23 cellular contexts compared by ENCODE assay signal in genomic region chr12:84787253-84787652, GRCh38.
"Had no signal": no experiment of that assay in that cellular context is flagged by ENCODE, and none has a peak within 500 bp of the region (broad histone marks: within the 10 kb centered on the region; RNA-seq: fewer than 3 reads in every experiment).

No MANE protein-coding gene starts in this region.

- H3K4me3 ChIP-seq: colonic mucosa, coronary artery, dorsolateral prefrontal cortex, esophagus muscularis mucosa, esophagus squamous epithelium, gastrocnemius medialis, gastroesophageal sphincter, heart left ventricle, heart right ventricle had no signal

- H3K4me1 ChIP-seq: colonic mucosa, esophagus muscularis mucosa, esophagus squamous epithelium, gastrocnemius medialis, gastroesophageal sphincter, heart left ventricle, heart right ventricle had no signal

- ATAC-seq: effector memory CD8-positive, alpha-beta T cell; esophagus mucosa; foreskin keratinocyte; gastrocnemius medialis; gastroesophageal sphincter; heart left ventricle; heart right ventricle had no signal

- H3K9me3 ChIP-seq: colonic mucosa, esophagus muscularis mucosa, esophagus squamous epithelium, gastrocnemius medialis, gastroesophageal sphincter, heart left ventricle, heart right ventricle had no signal

- DNase-seq: colonic mucosa; cortex of kidney; dermis blood vessel endothelial cell; dorsolateral prefrontal cortex; effector CD4-positive, alpha-beta T cell; effector CD8-positive, alpha-beta T cell; effector memory CD4-positive, alpha-beta T cell; effector memory CD8-positive, alpha-beta T cell; endodermal cell; erythroblast; esophagus squamous epithelium; foreskin keratinocyte; foreskin melanocyte; gastrocnemius medialis; glutamatergic neuron; head of caudate nucleus; heart left ventricle; heart right ventricle had no signal

- H3K27ac ChIP-seq: colonic mucosa, coronary artery, dorsolateral prefrontal cortex, epithelial cell of prostate, esophagus muscularis mucosa, esophagus squamous epithelium, foreskin keratinocyte, gastrocnemius medialis, gastroesophageal sphincter, heart left ventricle, heart right ventricle had no signal

- H3K27me3 ChIP-seq: colonic mucosa, esophagus muscularis mucosa, esophagus squamous epithelium, foreskin keratinocyte, gastrocnemius medialis, gastroesophageal sphincter, heart left ventricle, heart right ventricle had no signal

- H3K36me3 ChIP-seq: colonic mucosa, esophagus muscularis mucosa, esophagus squamous epithelium, gastrocnemius medialis, gastroesophageal sphincter, heart left ventricle, heart right ventricle had no signal
